8 cellular contexts compared by ENCODE assay signal in the genomic region with DNA sequence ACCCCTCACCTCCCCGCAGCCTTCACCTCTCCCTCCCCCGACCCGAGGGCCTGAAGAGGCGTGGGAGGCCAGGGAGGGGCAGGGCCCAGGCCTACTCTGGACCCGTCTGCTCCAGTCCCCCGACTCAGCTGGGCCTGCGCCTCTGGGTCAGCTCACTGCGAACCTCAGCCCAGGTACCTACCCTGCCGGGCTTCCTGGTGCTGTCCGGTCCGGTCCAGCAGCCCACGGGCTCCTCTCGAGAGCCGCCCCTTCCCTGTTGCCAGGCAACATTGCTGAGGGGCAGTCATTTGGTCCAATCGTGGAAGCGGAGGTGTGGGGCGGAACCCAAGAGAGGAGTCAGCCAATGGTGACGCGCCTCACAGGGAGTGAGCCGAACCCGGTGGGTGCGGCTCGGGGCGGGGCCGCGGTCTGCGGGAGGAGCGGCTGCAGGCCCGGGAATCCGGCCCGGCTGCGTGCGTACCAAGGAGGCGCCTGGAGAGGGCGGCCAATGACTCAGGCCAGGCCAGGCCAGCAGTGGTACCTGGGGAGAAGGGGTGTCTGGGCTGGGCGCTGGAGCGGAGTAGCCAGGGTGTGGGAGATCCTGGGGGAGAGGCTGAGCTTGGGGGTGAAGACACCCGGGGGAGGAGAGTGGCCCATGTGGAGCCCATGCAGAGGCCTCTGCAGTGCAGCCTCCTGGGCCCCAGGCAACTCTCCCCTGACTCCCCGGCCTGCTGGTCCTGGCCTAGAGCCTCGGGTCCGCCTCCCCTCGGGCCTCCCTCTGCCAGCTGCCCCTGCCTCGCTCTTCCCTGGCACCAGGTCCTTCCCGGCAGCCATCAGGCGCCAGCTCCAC. TPM values are rescaled to one million over a fixed set of nuclear protein-coding genes. Genes with fewer than 3 reads are reported as not detected.
A peak's percentile ranks its signal among the peaks of the same experiment; 100 is the strongest.
DNase-seq lines count a peak whose midpoint lies in the region; ATAC-seq lines count a peak whose summit lies in the region.

A gene with protein sequence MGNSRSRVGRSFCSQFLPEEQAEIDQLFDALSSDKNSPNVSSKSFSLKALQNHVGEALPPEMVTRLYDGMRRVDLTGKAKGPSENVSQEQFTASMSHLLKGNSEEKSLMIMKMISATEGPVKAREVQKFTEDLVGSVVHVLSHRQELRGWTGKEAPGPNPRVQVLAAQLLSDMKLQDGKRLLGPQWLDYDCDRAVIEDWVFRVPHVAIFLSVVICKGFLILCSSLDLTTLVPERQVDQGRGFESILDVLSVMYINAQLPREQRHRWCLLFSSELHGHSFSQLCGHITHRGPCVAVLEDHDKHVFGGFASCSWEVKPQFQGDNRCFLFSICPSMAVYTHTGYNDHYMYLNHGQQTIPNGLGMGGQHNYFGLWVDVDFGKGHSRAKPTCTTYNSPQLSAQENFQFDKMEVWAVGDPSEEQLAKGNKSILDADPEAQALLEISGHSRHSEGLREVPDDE (minus strand): TSS at position 240 of the 829 bp plus-strand sequence. CDS start 6,573 bp downstream, outside the sequence.

- peak; percentile 87 to 93 for DNase-seq in AML-193 (lab: John Stamatoyannopoulos, UW)
- DNase-seq in NK-92 (lab: John Stamatoyannopoulos, UW; ENCODE audit: unreplicated experiment): peak; percentile 82
- DNase-seq in activated CD8-positive, alpha-beta memory T cell treated with anti-CD3 and anti-CD28 coated beads for 1 hour (ENCODE audit: extremely low read depth in 1 of 2, low read depth in 1 of 2): peak; percentile 87 to 96
- DNase-seq in effector CD8-positive, alpha-beta T cell (lab: John Stamatoyannopoulos, UW): peak; percentile 96
- DNase-seq in lung microvascular endothelial cell (ENCODE audit: low read depth in 2 of 2): peak; percentile 98 to 99
- DNase-seq in stimulated activated CD4-positive, alpha-beta T cell treated with anti-CD3 and anti-CD28 coated beads, TNF-alpha, amount 100 ng/mL, for 48 hours (ENCODE audit: low read depth in 3 of 3): peak; percentile 94 to 99 (median 96)

- ATAC-seq in GM19023 (IDR thresholded peaks at IDR 0.05; ENCODE audit: unreplicated experiment): peak; percentile 97
- ATAC-seq in HG03280 (IDR thresholded peaks at IDR 0.05; ENCODE audit: unreplicated experiment): peak; percentile 96

RNA-seq across cellular contexts. Expression of the gene that starts here (rescaled TPM):
- total RNA-seq in lung microvascular endothelial cell: 10.7 and 13.3 TPM in 2 replicates

Comparison
In these comparisons a context has a peak if more than half of its experiments do, and no peak if none do; other contexts are left out.
1. Peak in every context shown above with its lines: DNase-seq and ATAC-seq.